Comparison of ENCODE assay signal across 8 cellular contexts in the genomic region with DNA sequence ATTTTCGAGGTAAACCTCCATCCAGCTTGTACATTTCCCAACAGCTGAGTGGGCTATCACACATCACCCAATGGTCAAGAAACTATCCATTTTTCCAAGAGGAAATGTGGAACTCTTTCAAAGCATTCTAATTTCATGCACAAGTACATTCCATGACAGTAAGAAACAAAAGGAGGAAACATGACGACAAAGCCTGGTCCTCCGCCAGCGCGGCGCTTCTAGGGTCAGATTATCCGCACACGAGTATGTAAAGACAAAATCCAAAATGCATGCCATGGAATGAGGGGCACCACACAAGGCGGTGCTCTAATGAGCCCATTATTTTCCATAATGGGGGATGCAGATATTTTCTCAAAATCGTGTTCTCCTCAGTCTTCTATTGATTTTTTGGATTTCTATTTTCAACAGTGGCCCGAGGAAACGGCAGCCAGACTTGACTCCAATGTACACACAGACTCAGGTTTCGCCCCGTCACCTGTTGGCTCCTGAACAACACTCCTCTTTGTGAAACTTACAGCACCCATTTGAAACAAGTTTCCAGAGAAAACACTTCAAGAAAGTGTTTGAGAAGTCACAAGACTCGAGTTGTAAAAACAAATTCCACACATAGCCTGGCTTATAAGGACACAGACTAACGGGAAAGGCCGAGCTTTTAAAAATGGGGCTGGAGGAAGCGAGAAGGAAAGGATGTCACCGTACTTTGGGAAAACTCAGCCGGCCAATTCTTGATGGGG.
DNase-seq lines count a peak whose midpoint lies in the region; ATAC-seq and TF ChIP-seq lines count a peak whose summit lies in the region.

No MANE protein-coding gene starts in this region.

- peak; percentile 76 to 79 for ATAC-seq in lower lobe of right lung
- ATAC-seq in upper lobe of right lung = peak; percentile 61
- ATAC-seq in GM21529 (IDR thresholded peaks at IDR 0.05; ENCODE audit: unreplicated experiment) = no peak

- peak overlapping the region; percentile 45 for H3K9ac ChIP-seq in HUES64 (ENCODE audit: low read depth, low read length)

- H3K27me3 ChIP-seq in BE2C (no peaks in the 10 kb centered on the region), HUES64 (ENCODE audit: insufficient read depth, low read length) (peaks cover 52% of the 10 kb centered on the region), lower lobe of right lung (ENCODE audit: low read depth) (no peaks in the 10 kb centered on the region), upper lobe of right lung (no peaks in the 10 kb centered on the region)

- H3K4me1 ChIP-seq in BE2C (peaks cover 9% of the 10 kb centered on the region; the same call in 1 of the 2 replicates), HUES64 (ENCODE audit: insufficient read depth, low read length) (peaks cover 49% of the 10 kb centered on the region), lower lobe of right lung (peaks cover 40% of the 10 kb centered on the region), upper lobe of right lung (peaks cover 37% of the 10 kb centered on the region)

- H3K9me3 ChIP-seq in BE2C (no peaks in the 10 kb centered on the region), HUES64 (ENCODE audit: insufficient read depth, low read depth, low read length) (no peaks in the 10 kb centered on the region), lower lobe of right lung (no peaks in the 10 kb centered on the region), upper lobe of right lung (no peaks in the 10 kb centered on the region)

- DNase-seq in BE2C (no peak), T47D (ENCODE audit: low read depth in 1 of 2, low spot score in 1 of 2) (peak; percentile 39 to 54), lower lobe of right lung (peak; percentile 81), upper lobe of right lung (peak; percentile 78), COLO829 (ENCODE audit: low spot score) (no peak), NCI-H2081 treated with DMSO at 0.1 percent for 48 hours (lab: John Stamatoyannopoulos, UW) (no peak)

- in situ Hi-C loops in T47D (cut with HindIII; ENCODE audit: low pct_unique_long_range_greater_than_20kb, low sequenced_read_pairs) = no loop called here

- 4% methylated on average over 20 of the region's 20 CpGs for WGBS in HUES64

- intact Hi-C loops in lower lobe of right lung (cut with DNase I) (no loop called here), upper lobe of right lung (cut with DNase I) (no loop called here)

- peak overlapping the region; percentile 76 for H3K4me3 ChIP-seq in BE2C (ENCODE audit: low read depth, low read length)
- H3K4me3 ChIP-seq in HUES64 (ENCODE audit: low read length) = peak overlapping the region; percentile 81
- peak overlapping the region; percentile 88 for H3K4me3 ChIP-seq in lower lobe of right lung
- H3K4me3 ChIP-seq in upper lobe of right lung = peak overlapping the region; percentile 80

- H3K36me3 ChIP-seq in BE2C (no peaks in the 10 kb centered on the region), HUES64 (ENCODE audit: insufficient read depth, low read length) (no peaks in the 10 kb centered on the region), lower lobe of right lung (no peaks in the 10 kb centered on the region), upper lobe of right lung (no peaks in the 10 kb centered on the region)

- no peak overlapping the region for H3K27ac ChIP-seq in HUES64 (ENCODE audit: low read depth, low read length)
- H3K27ac ChIP-seq in lower lobe of right lung = peak overlapping the region; percentile 86
- peak overlapping the region; percentile 88 for H3K27ac ChIP-seq in upper lobe of right lung

- no peak for TF ChIP-seq CTCF in BE2C (IDR thresholded peaks at IDR 0.05; ENCODE audit: low read depth, low read length)
- no peak for TF ChIP-seq CTCF in lower lobe of right lung (IDR thresholded peaks at IDR 0.05)
- no peak for TF ChIP-seq CTCF in upper lobe of right lung (IDR thresholded peaks at IDR 0.05)

Comparison
In these comparisons a context has a peak if more than half of its experiments do, and no peak if none do; other contexts are left out.
1. DNase-seq: peak in T47D (2 of 2), lower lobe of right lung (single experiment) and upper lobe of right lung (single experiment); none in BE2C (single experiment), COLO829 (single experiment) and NCI-H2081 treated with DMSO at 0.1 percent for 48 hours (single experiment).
2. Peak in every context shown above with its lines, with median percentiles within 50 percentile points of each other: H3K4me3 ChIP-seq.